In the genomic region with DNA sequence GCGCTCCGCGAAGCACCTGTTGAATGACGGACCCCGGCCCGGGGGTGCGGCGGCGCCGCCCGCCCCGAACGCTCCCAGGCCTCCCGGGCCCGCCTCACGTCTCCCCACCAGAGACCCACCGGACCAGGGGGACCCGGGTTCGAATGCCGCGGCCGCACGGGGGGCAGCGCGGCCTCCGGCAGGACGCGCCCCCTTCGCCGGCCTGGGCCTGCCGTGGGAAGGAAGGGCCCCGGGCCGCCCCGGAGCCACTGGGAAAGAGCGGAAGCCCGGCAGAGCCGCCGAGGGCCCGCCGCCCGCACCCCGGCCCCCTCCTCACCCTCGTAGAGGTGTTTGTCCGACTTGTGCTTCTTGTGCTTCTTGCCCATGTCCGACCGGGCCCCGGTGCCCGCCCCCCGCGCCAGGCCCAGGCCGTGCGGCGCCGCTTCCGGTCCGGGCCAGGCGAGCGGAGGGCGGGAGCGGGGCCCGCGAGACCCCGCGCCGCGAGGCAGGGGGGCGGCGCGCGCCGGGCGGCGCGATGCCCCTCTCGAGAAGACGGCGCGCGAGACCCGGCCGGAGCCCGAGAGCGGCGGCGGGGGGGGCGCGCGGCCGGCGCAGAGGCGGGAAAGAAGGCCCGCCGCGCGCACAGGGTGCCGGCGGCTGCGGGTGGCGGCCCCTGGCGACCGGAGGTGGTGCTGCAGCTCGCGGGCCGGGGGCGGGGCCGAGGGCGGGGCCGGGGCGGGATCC, we compare ENCODE assay signal across 8 cellular contexts. TPM values are rescaled to one million over a fixed set of nuclear protein-coding genes. Genes with fewer than 3 reads are reported as not detected.
DNase-seq lines count a peak whose midpoint lies in the region; ATAC-seq and TF ChIP-seq lines count a peak whose summit lies in the region.

A gene (minus strand): TSS at position 579 of the 723 bp plus-strand sequence. CDS start 214 bp downstream, at position 365.

- ATAC-seq in HG02943 (IDR thresholded peaks at IDR 0.05; ENCODE audit: low read depth, unreplicated experiment) = peak; percentile 50

- peak; percentile 55 for TF ChIP-seq POLR2A in GM15510 (IDR thresholded peaks at IDR 0.05; ENCODE audit: borderline replicate concordance, extremely low read depth, insufficient read length)

- TF ChIP-seq CTCF in endothelial cell (IDR thresholded peaks at IDR 0.05; ENCODE audit: unreplicated experiment) = peak; percentile 43

- CTCF ChIA-PET in activated CD8-positive, alpha-beta memory T cell treated with anti-CD3 and anti-CD28 coated beads for 36 hours (lab: Charles Lee) = interaction anchor here (0.6 to 1.3 kb wide), 5 partner anchors 9 to 303 kb away, joined by 3 to 4 read pairs (median 3); no protein-coding TSS in a partner anchor

- peaks cover 1% of the 10 kb centered on the region for H3K27me3 Mint-ChIP-seq in endothelial cell (ENCODE audit: unreplicated experiment)

- DNase-seq in A172 (ENCODE audit: low spot score) = peak; percentile 17
- peak; percentile 83 for DNase-seq in NCI-H69 (lab: John Stamatoyannopoulos, UW)
- peak; percentile 84 for DNase-seq in endothelial cell (ENCODE audit: low spot score)
- peak; percentile 27 for DNase-seq in middle frontal gyrus (ENCODE audit: extremely low spot score, low spot score)
- DNase-seq in stimulated activated CD8-positive, alpha-beta memory T cell treated with anti-CD3 and anti-CD28 coated beads, Interleukin-2, amount 100 ng/mL, for 1 hour (ENCODE audit: low read depth in 2 of 2) = peak; percentile 48

- H3K36me3 Mint-ChIP-seq in endothelial cell (ENCODE audit: low read depth, unreplicated experiment) = peaks cover 24% of the 10 kb centered on the region

- peak within 1 kb of the TSS; percentile 99 for H3K4me3 Mint-ChIP-seq in endothelial cell (ENCODE audit: unreplicated experiment)

- peak within 1 kb of the TSS; percentile 93 for H3K27ac Mint-ChIP-seq in endothelial cell (ENCODE audit: unreplicated experiment)

- peaks cover 21% of the 10 kb centered on the region for H3K4me1 Mint-ChIP-seq in endothelial cell (ENCODE audit: unreplicated experiment)

- no peaks in the 10 kb centered on the region for H3K9me3 Mint-ChIP-seq in endothelial cell (ENCODE audit: unreplicated experiment)

- POLR2A ChIA-PET in activated CD8-positive, alpha-beta memory T cell treated with anti-CD3 and anti-CD28 coated beads for 36 hours (lab: Charles Lee) = interaction anchor here (0.8 kb wide), 1 partner anchor 437 kb away, joined by 3 read pairs; no protein-coding TSS in a partner anchor

RNA-seq across cellular contexts. Expression of the gene that starts here (rescaled TPM):
- total RNA-seq in A172 (2014; rRNA removed; shearing (Covaris generic)) = 82.0 and 98.3 TPM in 2 replicates
- 100 to 1,000 TPM in 1 of 2 experiments, 10 to 100 TPM in 1; 96.6 to 104 TPM for total RNA-seq in activated CD8-positive, alpha-beta memory T cell treated with anti-CD3 and anti-CD28 coated beads for 36 hours
- total RNA-seq in endothelial cell (ENCODE audit: unreplicated experiment) = 112 TPM

Comparison
In these comparisons a context has a peak if more than half of its experiments do, and no peak if none do; other contexts are left out.
1. Peak in every context shown above with its lines: DNase-seq and ATAC-seq.
2. DNase-seq: peak in every context shown above with its lines; median percentile 84 in endothelial cell; 83 in NCI-H69; 48 in stimulated activated CD8-positive, alpha-beta memory T cell treated with anti-CD3 and anti-CD28 coated beads, Interleukin-2, amount 100 ng/mL, for 1 hour; 27 in middle frontal gyrus; 17 in A172.